ENCODE assay signal across 13 cellular contexts in genomic region chr6:13527669-13528051, GRCh38. TPM values are rescaled to one million over a fixed set of nuclear protein-coding genes. Genes with fewer than 3 reads are reported as not detected.
DNase-seq lines count a peak whose midpoint lies in the region; ATAC-seq and TF ChIP-seq lines count a peak whose summit lies in the region.
"Had no signal": no experiment of that assay in that cellular context is flagged by ENCODE, and none has a peak within 500 bp of the region (broad histone marks: within the 10 kb centered on the region; RNA-seq: fewer than 3 reads in every experiment).

No MANE protein-coding gene starts in this region.

- DNase-seq in MM.1S (no peak), esophagus muscularis mucosa (ENCODE audit: extremely low spot score) (no peak)
- DNase-seq in stimulated activated naive B cell treated with anti-CD40 and anti-IgM and Interleukin-4, amounts not matched to agents 10 μg/mL and 1 μg/mL and 100 μg/mL, for 72 hours: no peak
- no peak for DNase-seq in stimulated activated CD4-positive, alpha-beta T cell treated with anti-CD3 and anti-CD28 coated beads, Interleukin-2, amount 100 ng/mL, for 48 hours
- DNase-seq: activated CD4-positive, CD25-positive, alpha-beta regulatory T cell treated with anti-CD3 and anti-CD28 coated beads, Interleukin-2, amount 50 U/mL, for 72 hours; activated CD8-positive, alpha-beta memory T cell treated with anti-CD3 and anti-CD28 coated beads, Interleukin-2, amount 10 ng/mL, durations not matched to agents 7 days and 5 days; H7; NCI-H2107; NCI-H748 treated with DMSO at 0.1 percent for 48 hours had no signal

- TF ChIP-seq CTCF in DOHH2 (IDR thresholded peaks at IDR 0.05; ENCODE audit: low read depth, low read length, poor library complexity, severe bottlenecking) (no peak), MM.1S (IDR thresholded peaks at IDR 0.05; ENCODE audit: low read length) (no peak), esophagus muscularis mucosa (IDR thresholded peaks at IDR 0.05) (no peak)

- H3K27me3 ChIP-seq in DOHH2 (ENCODE audit: control insufficient read depth, low read length) (no peaks in the 10 kb centered on the region), MM.1S (replicated peaks; ENCODE audit: insufficient read depth, low read length) (no peaks in the 10 kb centered on the region), esophagus muscularis mucosa (no peaks in the 10 kb centered on the region)

- H4K20me1 ChIP-seq in DOHH2 (ENCODE audit: control insufficient read depth, insufficient read depth, low read depth, low read length) (no peaks in the 10 kb centered on the region), MM.1S (ENCODE audit: insufficient read depth, low read length) (no peaks in the 10 kb centered on the region)

- no peaks in the 10 kb centered on the region for H3K9me3 Mint-ChIP-seq in stimulated activated naive B cell treated with anti-CD40 and anti-IgM and Interleukin-4, amounts not matched to agents 10 μg/mL and 1 μg/mL and 100 μg/mL, for 72 hours

- no peak overlapping the region for H3K9ac ChIP-seq in MM.1S (ENCODE audit: low read length)
- H3K9ac ChIP-seq: parathyroid adenoma had no signal

- intact Hi-C loops in esophagus muscularis mucosa (cut with DNase I): no loop called here

- H3K4me2 ChIP-seq in DOHH2 (ENCODE audit: low read length) (peak overlapping the region; percentile 70), MM.1S (ENCODE audit: low read depth, low read length) (0 out of 2 replicates have a peak overlapping the region, but pooled peaks have one; percentile 11)

- H3K27me3 Mint-ChIP-seq in stimulated activated naive B cell treated with anti-CD40 and anti-IgM and Interleukin-4, amounts not matched to agents 10 μg/mL and 1 μg/mL and 100 μg/mL, for 72 hours: no peaks in the 10 kb centered on the region
- H3K27me3 Mint-ChIP-seq: activated CD8-positive, alpha-beta memory T cell treated with anti-CD3 and anti-CD28 coated beads, Interleukin-2, amount 10 ng/mL, durations not matched to agents 7 days and 5 days had no signal

- no peaks in the 10 kb centered on the region for H3K36me3 ChIP-seq in DOHH2 (ENCODE audit: control insufficient read depth, low read length)
- H3K36me3 ChIP-seq in MM.1S (replicated peaks; ENCODE audit: insufficient read depth, low read length): no peaks in the 10 kb centered on the region
- H3K36me3 ChIP-seq in esophagus muscularis mucosa: no peaks in the 10 kb centered on the region

- H3K9me2 ChIP-seq in DOHH2 (replicated peaks; ENCODE audit: control insufficient read depth, low read length) (no peaks in the 10 kb centered on the region), MM.1S (replicated peaks; ENCODE audit: insufficient read depth, low read length) (no peaks in the 10 kb centered on the region)

- H3K4me1 ChIP-seq in DOHH2 (ENCODE audit: control insufficient read depth, low read length) (peaks cover 58% of the 10 kb centered on the region), MM.1S (ENCODE audit: low read length) (peaks cover 47% of the 10 kb centered on the region), esophagus muscularis mucosa (peaks cover 0 to 48% (median 13%) of the 10 kb centered on the region in 4 donors)

- no peak overlapping the region for H3K4me3 ChIP-seq in DOHH2 (ENCODE audit: low read length)
- H3K4me3 ChIP-seq in MM.1S (ENCODE audit: low read length): no peak overlapping the region
- H3K4me3 ChIP-seq in esophagus muscularis mucosa: no peak overlapping the region

- no peak overlapping the region for H2AFZ ChIP-seq in MM.1S (ENCODE audit: low read length)
- H2AFZ ChIP-seq: parathyroid adenoma had no signal

- H3K9me3 ChIP-seq in DOHH2 (ENCODE audit: control insufficient read depth, insufficient read depth, low read length): no peaks in the 10 kb centered on the region
- no peaks in the 10 kb centered on the region for H3K9me3 ChIP-seq in MM.1S (replicated peaks; ENCODE audit: insufficient read depth, low read length)
- H3K9me3 ChIP-seq in esophagus muscularis mucosa: no peaks in the 10 kb centered on the region

- H3K27ac Mint-ChIP-seq in stimulated activated naive B cell treated with anti-CD40 and anti-IgM and Interleukin-4, amounts not matched to agents 10 μg/mL and 1 μg/mL and 100 μg/mL, for 72 hours: peak overlapping the region; percentile 14
- H3K27ac Mint-ChIP-seq: activated CD8-positive, alpha-beta memory T cell treated with anti-CD3 and anti-CD28 coated beads, Interleukin-2, amount 10 ng/mL, durations not matched to agents 7 days and 5 days had no signal

- no peaks in the 10 kb centered on the region for H3K36me3 Mint-ChIP-seq in stimulated activated naive B cell treated with anti-CD40 and anti-IgM and Interleukin-4, amounts not matched to agents 10 μg/mL and 1 μg/mL and 100 μg/mL, for 72 hours
- H3K36me3 Mint-ChIP-seq: activated CD8-positive, alpha-beta memory T cell treated with anti-CD3 and anti-CD28 coated beads, Interleukin-2, amount 10 ng/mL, durations not matched to agents 7 days and 5 days had no signal

- ATAC-seq in stimulated activated naive B cell treated with anti-CD40 and anti-IgM and Interleukin-4, amounts not matched to agents 10 μg/mL and 1 μg/mL and 100 μg/mL, for 72 hours (replicated peaks): no peak
- ATAC-seq in GM21526 (IDR thresholded peaks at IDR 0.05; ENCODE audit: low FRiP score, unreplicated experiment) (no peak), HG02678 (IDR thresholded peaks at IDR 0.05; ENCODE audit: unreplicated experiment) (no peak)
- ATAC-seq: activated CD8-positive, alpha-beta memory T cell treated with anti-CD3 and anti-CD28 coated beads, Interleukin-2, amount 10 ng/mL, durations not matched to agents 7 days and 5 days had no signal

- H3K27ac ChIP-seq in DOHH2 (ENCODE audit: low read depth, low read length) (peak overlapping the region; percentile 87), MM.1S (ENCODE audit: low read length) (peak overlapping the region; percentile 91; the same call in 1 of the 2 replicates), esophagus muscularis mucosa (replicated peaks in 1 of 4) (peak overlapping the region in 3 of 4 donors; percentile 47 to 63 (median 51))
- H3K27ac ChIP-seq: parathyroid adenoma had no signal

- 88% methylated on average over 4 of the region's 4 CpGs for WGBS in esophagus muscularis mucosa

- H3K4me1 Mint-ChIP-seq in stimulated activated naive B cell treated with anti-CD40 and anti-IgM and Interleukin-4, amounts not matched to agents 10 μg/mL and 1 μg/mL and 100 μg/mL, for 72 hours: peaks cover 26 to 43% of the 10 kb centered on the region in 2 donors

- H3F3A ChIP-seq in DOHH2 (ENCODE audit: control insufficient read depth, insufficient read depth) (peaks cover 19% of the 10 kb centered on the region), MM.1S (ENCODE audit: insufficient read depth, low read length) (peaks cover 23% of the 10 kb centered on the region)

- TF ChIP-seq EP300 in esophagus muscularis mucosa (IDR thresholded peaks at IDR 0.05): no peak

- TF ChIP-seq POLR2A in esophagus muscularis mucosa (IDR thresholded peaks at IDR 0.05; ENCODE audit: low read depth): no peak

- H3K4me3 Mint-ChIP-seq in stimulated activated naive B cell treated with anti-CD40 and anti-IgM and Interleukin-4, amounts not matched to agents 10 μg/mL and 1 μg/mL and 100 μg/mL, for 72 hours: no peak overlapping the region
- H3K4me3 Mint-ChIP-seq: activated CD8-positive, alpha-beta memory T cell treated with anti-CD3 and anti-CD28 coated beads, Interleukin-2, amount 10 ng/mL, durations not matched to agents 7 days and 5 days had no signal

- H3K79me2 ChIP-seq in DOHH2 (ENCODE audit: control insufficient read depth, low read length) (no peaks in the 10 kb centered on the region), MM.1S (ENCODE audit: low read length) (no peaks in the 10 kb centered on the region)
- H3K79me2 ChIP-seq: parathyroid adenoma had no signal

RNA-seq across cellular contexts. Expression of gene GFOD1, which starts 40.3 kb away (rescaled TPM):
- 10 to 100 TPM; 21.7 to 34.5 (median 25.8) TPM for total RNA-seq in esophagus muscularis mucosa

RNA-seq across cellular contexts. Expression of gene SIRT5, which starts 46.7 kb away (rescaled TPM):
- total RNA-seq in esophagus muscularis mucosa: 10 to 100 TPM in 3 of 4 donors, 1 to 10 TPM in 1; 7.8 to 14.5 (median 12.6) TPM
